ENCODE assay signal across 20 cellular contexts in genomic region chr17:77825621-77826020, GRCh38.
"Had no signal": no experiment of that assay in that cellular context is flagged by ENCODE, and none has a peak within 500 bp of the region (broad histone marks: within the 10 kb centered on the region; RNA-seq: fewer than 3 reads in every experiment).

No MANE protein-coding gene starts in this region.

- H3K27me3 ChIP-seq: colonic mucosa, stomach, suprapubic skin, tibial artery had no signal

- ATAC-seq: naive thymus-derived CD8-positive, alpha-beta T cell; sciatic nerve; stimulated activated naive B cell treated with anti-CD40 and anti-IgM and Interleukin-4, amounts not matched to agents 10 μg/mL and 1 μg/mL and 100 μg/mL, for 72 hours had no signal

- DNase-seq: activated CD4-positive, alpha-beta T cell treated with anti-CD3 and anti-CD28 coated beads for 4 hours; activated CD4-positive, alpha-beta T cell treated with anti-CD3 and anti-CD28 coated beads, Interleukin-2, amount 50 U/mL, for 4 hours; activated gamma-delta T cell treated with Interleukin-2 at 50 U/mL for 16 hours; activated naive CD4-positive, alpha-beta T cell treated with anti-CD3 and anti-CD28 coated beads, Interleukin-2, amount 50 U/mL, for 16 hours; activated T-cell treated with anti-CD3 and anti-CD28 coated beads for 4 hours; colonic mucosa; effector CD8-positive, alpha-beta T cell; naive thymus-derived CD8-positive, alpha-beta T cell; small intestine; stimulated activated CD4-positive, alpha-beta T cell treated with anti-CD3 and anti-CD28 coated beads, Interleukin-1b, Interleukin-23, amount 100 ng/mL, for 48 hours; stimulated activated naive B cell treated with anti-CD40 and anti-IgM and Interleukin-4, amounts not matched to agents 10 μg/mL and 1 μg/mL and 100 μg/mL, for 72 hours; stomach; SW 1271; T-helper 9 cell had no signal

- H3K27ac ChIP-seq: colonic mucosa, epithelial cell of prostate, neutrophil, stomach, suprapubic skin, tibial artery, VCaP had no signal

- H3K36me3 ChIP-seq: colonic mucosa, neutrophil, stomach, suprapubic skin, tibial artery had no signal

- H3K4me1 ChIP-seq: colonic mucosa had no signal

- H3K9me3 ChIP-seq: colonic mucosa, neutrophil, stomach, suprapubic skin, tibial artery had no signal

- H3K4me3 ChIP-seq: colonic mucosa, stomach, suprapubic skin, tibial artery had no signal
